1 cellular context compared by ENCODE assay signal in the genomic region with DNA sequence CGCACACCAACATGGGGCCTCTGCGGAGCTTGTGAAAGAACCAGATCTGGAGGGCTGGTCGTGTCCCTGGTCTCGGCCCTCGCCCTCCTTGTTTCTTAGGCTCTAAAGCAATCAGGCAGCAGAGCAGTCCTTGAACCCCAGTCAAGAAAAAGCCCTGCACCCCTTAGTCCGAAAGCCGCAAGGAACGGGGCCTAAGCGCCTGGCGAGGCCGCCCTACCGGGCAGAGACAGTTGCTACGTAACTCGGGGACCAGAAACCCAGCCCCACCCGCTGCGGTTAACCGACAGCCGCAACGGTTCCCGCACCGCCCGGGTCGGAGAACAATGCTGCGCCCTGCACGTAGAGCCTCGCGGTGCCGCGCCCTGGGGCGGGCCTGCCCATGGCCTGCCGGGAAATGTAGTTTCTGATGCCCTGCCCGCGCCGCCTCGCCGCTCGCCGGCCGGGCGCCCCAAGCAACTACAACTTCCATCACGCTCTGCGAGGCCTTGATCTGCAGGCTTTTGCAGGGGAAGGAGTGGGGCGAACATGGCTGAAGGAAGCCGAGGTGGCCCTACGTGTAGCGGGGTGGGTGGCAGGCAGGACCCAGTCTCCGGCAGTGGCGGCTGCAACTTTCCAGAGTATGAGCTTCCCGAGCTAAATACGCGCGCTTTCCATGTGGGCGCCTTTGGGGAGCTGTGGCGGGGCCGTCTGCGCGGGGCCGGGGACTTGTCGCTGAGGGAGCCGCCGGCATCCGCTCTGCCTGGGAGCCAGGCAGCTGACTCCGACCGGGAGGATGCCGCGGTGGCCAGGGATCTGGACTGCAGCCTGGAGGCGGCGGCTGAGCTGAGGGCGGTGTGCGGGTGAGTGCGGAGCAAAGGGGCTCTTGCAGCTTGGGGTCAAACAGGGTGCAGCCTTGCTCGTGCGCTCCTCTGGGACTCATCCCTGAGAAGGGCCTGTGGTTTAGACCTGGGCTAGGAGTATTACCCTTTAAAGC.
TF ChIP-seq lines count a peak whose summit lies in the region.

Gene SNAPC3, plus strand, starts transcription at position 522 of the 973 bp plus-strand sequence. Its CDS starts 4 bp downstream, at position 526.

TF ChIP-seq in HEK293, 187 proteins besides CTCF, POLR2A, EP300 and RAD21 (continued from another document and continues in another):
- TF ChIP-seq ZBTB10 (tag by site-specific recombination; IDR thresholded peaks at IDR 0.05) (peak; percentile 49), ZNF274 (IDR thresholded peaks at IDR 0.05; ENCODE audit: low read length) (no peak), ZNF274 (tag by site-specific recombination; IDR thresholded peaks at IDR 0.05; ENCODE audit: borderline replicate concordance) (no peak), YY2 (tag by site-specific recombination; IDR thresholded peaks at IDR 0.05) (0 out of 2 replicates have a peak, but pooled peaks have one; percentile 46), KLF1 (tag by site-specific recombination; IDR thresholded peaks at IDR 0.05) (peak; percentile 93), BCL6B (tag by site-specific recombination; IDR thresholded peaks at IDR 0.05) (no peak), ZNF133 (tag by site-specific recombination; IDR thresholded peaks at IDR 0.05) (no peak), ZXDB (tag by site-specific recombination; IDR thresholded peaks at IDR 0.05) (peak; percentile 98), SP7 (tag by site-specific recombination; IDR thresholded peaks at IDR 0.05) (peak; percentile 31), ZNF501 (tag by site-specific recombination; IDR thresholded peaks at IDR 0.05) (peak; percentile 62; the same call in 1 of the 2 replicates), ZNF785 (tag by site-specific recombination; IDR thresholded peaks at IDR 0.05) (no peak), ZNF449 (tag by site-specific recombination; IDR thresholded peaks at IDR 0.05) (peak; percentile 79), ZBTB1 (tag by site-specific recombination; IDR thresholded peaks at IDR 0.05) (peak; percentile 93; the same call in 1 of the 2 replicates), ZNF513 (tag by site-specific recombination; IDR thresholded peaks at IDR 0.05) (no peak), ZNF660 (tag by site-specific recombination; IDR thresholded peaks at IDR 0.05) (0 out of 2 replicates have a peak, but pooled peaks have one; percentile 14), ZNF248 (tag by site-specific recombination; IDR thresholded peaks at IDR 0.05) (no peak), ZNF843 (tag by site-specific recombination; IDR thresholded peaks at IDR 0.05) (peak; percentile 27; the same call in 1 of the 2 replicates), ZEB2 (tag by site-specific recombination; IDR thresholded peaks at IDR 0.05) (peak; percentile 83), ZNF76 (tag by site-specific recombination; IDR thresholded peaks at IDR 0.05; ENCODE audit: borderline replicate concordance, low read depth) (peak; percentile 97), ZNF175 (tag by site-specific recombination; IDR thresholded peaks at IDR 0.05) (no peak), YY1 (tag by site-specific recombination; IDR thresholded peaks at IDR 0.05) (peak; percentile 82), ZNF366 (tag by site-specific recombination; conservative IDR thresholded peaks at IDR 0.05) (no peak), SETDB1 (IDR thresholded peaks at IDR 0.05; ENCODE audit: insufficient read length, low read length) (no peak), ZNF488 (tag by site-specific recombination; IDR thresholded peaks at IDR 0.05) (no peak), MZF1 (tag by site-specific recombination; IDR thresholded peaks at IDR 0.05; ENCODE audit: borderline replicate concordance) (no peak), ZNF10 (tag by site-specific recombination; IDR thresholded peaks at IDR 0.05) (peak; percentile 47; the same call in 1 of the 2 replicates), ZNF670 (tag by site-specific recombination; IDR thresholded peaks at IDR 0.05; ENCODE audit: low read depth) (no peak), SP2 (tag by site-specific recombination; IDR thresholded peaks at IDR 0.05) (peak; percentile 71), ZNF211 (tag by site-specific recombination; IDR thresholded peaks at IDR 0.05; ENCODE audit: low read depth) (no peak), ZIC2 (tag by site-specific recombination; IDR thresholded peaks at IDR 0.05) (peak; percentile 97), FEZF1 (tag by site-specific recombination; IDR thresholded peaks at IDR 0.05) (peak; percentile 64), KLF8 (tag by site-specific recombination; IDR thresholded peaks at IDR 0.05) (peak; percentile 98)
- TF ChIP-seq, protein P1, sequence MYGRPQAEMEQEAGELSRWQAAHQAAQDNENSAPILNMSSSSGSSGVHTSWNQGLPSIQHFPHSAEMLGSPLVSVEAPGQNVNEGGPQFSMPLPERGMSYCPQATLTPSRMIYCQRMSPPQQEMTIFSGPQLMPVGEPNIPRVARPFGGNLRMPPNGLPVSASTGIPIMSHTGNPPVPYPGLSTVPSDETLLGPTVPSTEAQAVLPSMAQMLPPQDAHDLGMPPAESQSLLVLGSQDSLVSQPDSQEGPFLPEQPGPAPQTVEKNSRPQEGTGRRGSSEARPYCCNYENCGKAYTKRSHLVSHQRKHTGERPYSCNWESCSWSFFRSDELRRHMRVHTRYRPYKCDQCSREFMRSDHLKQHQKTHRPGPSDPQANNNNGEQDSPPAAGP (tag by site-specific recombination; IDR thresholded peaks at IDR 0.05) = peak; percentile 61; the same call in 1 of the 2 replicates
- TF ChIP-seq, protein P2, sequence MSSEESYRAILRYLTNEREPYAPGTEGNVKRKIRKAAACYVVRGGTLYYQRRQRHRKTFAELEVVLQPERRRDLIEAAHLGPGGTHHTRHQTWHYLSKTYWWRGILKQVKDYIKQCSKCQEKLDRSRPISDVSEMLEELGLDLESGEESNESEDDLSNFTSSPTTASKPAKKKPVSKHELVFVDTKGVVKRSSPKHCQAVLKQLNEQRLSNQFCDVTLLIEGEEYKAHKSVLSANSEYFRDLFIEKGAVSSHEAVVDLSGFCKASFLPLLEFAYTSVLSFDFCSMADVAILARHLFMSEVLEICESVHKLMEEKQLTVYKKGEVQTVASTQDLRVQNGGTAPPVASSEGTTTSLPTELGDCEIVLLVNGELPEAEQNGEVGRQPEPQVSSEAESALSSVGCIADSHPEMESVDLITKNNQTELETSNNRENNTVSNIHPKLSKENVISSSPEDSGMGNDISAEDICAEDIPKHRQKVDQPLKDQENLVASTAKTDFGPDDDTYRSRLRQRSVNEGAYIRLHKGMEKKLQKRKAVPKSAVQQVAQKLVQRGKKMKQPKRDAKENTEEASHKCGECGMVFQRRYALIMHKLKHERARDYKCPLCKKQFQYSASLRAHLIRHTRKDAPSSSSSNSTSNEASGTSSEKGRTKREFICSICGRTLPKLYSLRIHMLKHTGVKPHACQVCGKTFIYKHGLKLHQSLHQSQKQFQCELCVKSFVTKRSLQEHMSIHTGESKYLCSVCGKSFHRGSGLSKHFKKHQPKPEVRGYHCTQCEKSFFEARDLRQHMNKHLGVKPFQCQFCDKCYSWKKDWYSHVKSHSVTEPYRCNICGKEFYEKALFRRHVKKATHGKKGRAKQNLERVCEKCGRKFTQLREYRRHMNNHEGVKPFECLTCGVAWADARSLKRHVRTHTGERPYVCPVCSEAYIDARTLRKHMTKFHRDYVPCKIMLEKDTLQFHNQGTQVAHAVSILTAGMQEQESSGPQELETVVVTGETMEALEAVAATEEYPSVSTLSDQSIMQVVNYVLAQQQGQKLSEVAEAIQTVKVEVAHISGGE (tag by site-specific recombination; conservative IDR thresholded peaks at IDR 0.05; ENCODE audit: low read depth) = peak; percentile 69
- TF ChIP-seq, protein P3, sequence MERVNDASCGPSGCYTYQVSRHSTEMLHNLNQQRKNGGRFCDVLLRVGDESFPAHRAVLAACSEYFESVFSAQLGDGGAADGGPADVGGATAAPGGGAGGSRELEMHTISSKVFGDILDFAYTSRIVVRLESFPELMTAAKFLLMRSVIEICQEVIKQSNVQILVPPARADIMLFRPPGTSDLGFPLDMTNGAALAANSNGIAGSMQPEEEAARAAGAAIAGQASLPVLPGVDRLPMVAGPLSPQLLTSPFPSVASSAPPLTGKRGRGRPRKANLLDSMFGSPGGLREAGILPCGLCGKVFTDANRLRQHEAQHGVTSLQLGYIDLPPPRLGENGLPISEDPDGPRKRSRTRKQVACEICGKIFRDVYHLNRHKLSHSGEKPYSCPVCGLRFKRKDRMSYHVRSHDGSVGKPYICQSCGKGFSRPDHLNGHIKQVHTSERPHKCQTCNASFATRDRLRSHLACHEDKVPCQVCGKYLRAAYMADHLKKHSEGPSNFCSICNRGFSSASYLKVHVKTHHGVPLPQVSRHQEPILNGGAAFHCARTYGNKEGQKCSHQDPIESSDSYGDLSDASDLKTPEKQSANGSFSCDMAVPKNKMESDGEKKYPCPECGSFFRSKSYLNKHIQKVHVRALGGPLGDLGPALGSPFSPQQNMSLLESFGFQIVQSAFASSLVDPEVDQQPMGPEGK (tag by site-specific recombination; IDR thresholded peaks at IDR 0.05) = peak; percentile 80
- TF ChIP-seq, protein P4, sequence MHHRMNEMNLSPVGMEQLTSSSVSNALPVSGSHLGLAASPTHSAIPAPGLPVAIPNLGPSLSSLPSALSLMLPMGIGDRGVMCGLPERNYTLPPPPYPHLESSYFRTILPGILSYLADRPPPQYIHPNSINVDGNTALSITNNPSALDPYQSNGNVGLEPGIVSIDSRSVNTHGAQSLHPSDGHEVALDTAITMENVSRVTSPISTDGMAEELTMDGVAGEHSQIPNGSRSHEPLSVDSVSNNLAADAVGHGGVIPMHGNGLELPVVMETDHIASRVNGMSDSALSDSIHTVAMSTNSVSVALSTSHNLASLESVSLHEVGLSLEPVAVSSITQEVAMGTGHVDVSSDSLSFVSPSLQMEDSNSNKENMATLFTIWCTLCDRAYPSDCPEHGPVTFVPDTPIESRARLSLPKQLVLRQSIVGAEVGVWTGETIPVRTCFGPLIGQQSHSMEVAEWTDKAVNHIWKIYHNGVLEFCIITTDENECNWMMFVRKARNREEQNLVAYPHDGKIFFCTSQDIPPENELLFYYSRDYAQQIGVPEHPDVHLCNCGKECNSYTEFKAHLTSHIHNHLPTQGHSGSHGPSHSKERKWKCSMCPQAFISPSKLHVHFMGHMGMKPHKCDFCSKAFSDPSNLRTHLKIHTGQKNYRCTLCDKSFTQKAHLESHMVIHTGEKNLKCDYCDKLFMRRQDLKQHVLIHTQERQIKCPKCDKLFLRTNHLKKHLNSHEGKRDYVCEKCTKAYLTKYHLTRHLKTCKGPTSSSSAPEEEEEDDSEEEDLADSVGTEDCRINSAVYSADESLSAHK (tag by site-specific recombination; IDR thresholded peaks at IDR 0.05) = 0 out of 2 replicates have a peak, but pooled peaks have one; percentile 23
